ENCODE assay signal across 16 cellular contexts in the genomic region with DNA sequence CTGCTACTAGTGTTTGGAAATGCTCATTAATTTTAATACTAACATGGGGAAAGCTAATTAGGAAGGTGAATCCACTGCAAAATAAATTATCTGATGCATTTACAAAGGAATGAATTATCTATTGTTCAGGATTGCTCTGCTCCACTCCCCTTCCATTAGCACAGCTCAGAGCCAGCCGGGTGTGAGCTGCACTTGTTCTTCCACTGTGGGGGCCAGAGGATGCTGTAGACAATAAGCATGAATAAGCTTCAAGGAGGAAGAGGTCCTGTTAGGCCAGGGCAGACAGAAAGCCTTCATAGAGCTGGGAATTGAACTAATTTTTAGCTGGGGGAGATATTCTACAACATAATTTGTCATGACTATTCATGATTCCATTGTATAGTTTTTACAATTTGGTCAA.
A peak's percentile ranks its signal among the peaks of the same experiment; 100 is the strongest.
DNase-seq lines count a peak whose midpoint lies in the region; TF ChIP-seq lines count a peak whose summit lies in the region.
"Had no signal": no experiment of that assay in that cellular context is flagged by ENCODE, and none has a peak within 500 bp of the region (broad histone marks: within the 10 kb centered on the region; RNA-seq: fewer than 3 reads in every experiment).

No MANE protein-coding gene starts in this region.

- WGBS in trophoblast cell (ENCODE audit: extremely low coverage, insufficient coverage, insufficient read length) = no CpG with 5 or more reads among the region's 1 CpG

- TF ChIP-seq CTCF in Peyer's patch (IDR thresholded peaks at IDR 0.05) (no peak), colonic mucosa (IDR thresholded peaks at IDR 0.05) (no peak), glutamatergic neuron (IDR thresholded peaks at IDR 0.05; ENCODE audit: partially characterized antibody, unreplicated experiment) (no peak)

- peaks cover 1% of the 10 kb centered on the region for H3K9me3 Mint-ChIP-seq in glutamatergic neuron (ENCODE audit: unreplicated experiment)
- H3K9me3 Mint-ChIP-seq: naive thymus-derived CD8-positive, alpha-beta T cell; stimulated activated memory B cell treated with anti-CD40 and anti-IgM and Interleukin-4, amounts not matched to agents 10 μg/mL and 1 μg/mL and 100 μg/mL, for 72 hours had no signal

- intact Hi-C loops in colonic mucosa (cut with DNase I) = no loop called here

- H2BK120ac ChIP-seq in trophoblast cell (ENCODE audit: insufficient read depth, low read length, poor library complexity) = peak overlapping the region; percentile 84

- no peaks in the 10 kb centered on the region for H3K9me3 ChIP-seq in Peyer's patch
- H3K9me3 ChIP-seq in trophoblast cell (ENCODE audit: insufficient read depth, low read depth, low read length) = no peaks in the 10 kb centered on the region
- no peaks in the 10 kb centered on the region for H3K9me3 ChIP-seq in colonic mucosa
- H3K9me3 ChIP-seq: adrenal gland, SJCRH30 had no signal

- H3K27ac Mint-ChIP-seq in glutamatergic neuron (ENCODE audit: unreplicated experiment) = no peak overlapping the region
- H3K27ac Mint-ChIP-seq: activated CD4-positive, alpha-beta T cell treated with anti-CD3 and anti-CD28 coated beads for 36 hours had no signal

- H3K4me1 Mint-ChIP-seq in glutamatergic neuron (ENCODE audit: low read depth, unreplicated experiment) = peaks cover 6% of the 10 kb centered on the region

- H3K4me1 ChIP-seq in Peyer's patch (peaks cover 0 to 43% (median 2%) of the 10 kb centered on the region in 4 donors), trophoblast cell (ENCODE audit: control insufficient read depth in 1 of 2, insufficient read depth in 2 of 2, low read length in 2 of 2) (peaks cover 24 to 29% of the 10 kb centered on the region in 2 experiments), colonic mucosa (peaks cover 4% of the 10 kb centered on the region)
- H3K4me1 ChIP-seq: SJCRH30 had no signal

- no peak overlapping the region for H4K12ac ChIP-seq in trophoblast cell (ENCODE audit: low read depth, low read length)

- H3K27me3 ChIP-seq in Peyer's patch = no peaks in the 10 kb centered on the region
- H3K27me3 ChIP-seq in trophoblast cell (ENCODE audit: insufficient read depth, low read length) = no peaks in the 10 kb centered on the region
- no peaks in the 10 kb centered on the region for H3K27me3 ChIP-seq in colonic mucosa
- H3K27me3 ChIP-seq: adrenal gland, SJCRH30 had no signal

- DNase-seq in Ammon's horn (ENCODE audit: low spot score) = peak; percentile 91
- no peak for DNase-seq in Peyer's patch
- DNase-seq in inferior parietal cortex (ENCODE audit: extremely low spot score) = peak; percentile 60
- no peak for DNase-seq in trophoblast cell
- no peak for DNase-seq in NCI-H1930 (lab: John Stamatoyannopoulos, UW)
- DNase-seq in Kasumi-1 (lab: John Stamatoyannopoulos, UW) = no peak
- no peak for DNase-seq in colonic mucosa
- DNase-seq in glutamatergic neuron = no peak
- DNase-seq: activated CD4-positive, alpha-beta T cell treated with anti-CD3 and anti-CD28 coated beads for 36 hours; H7; naive thymus-derived CD8-positive, alpha-beta T cell; NCI-H1417 treated with DMSO at 0.1 percent for 48 hours; SJCRH30; T1000 had no signal

- H3K36me3 ChIP-seq in Peyer's patch (no peaks in the 10 kb centered on the region), trophoblast cell (ENCODE audit: control insufficient read depth in 1 of 2, insufficient read depth in 2 of 2, low read length in 2 of 2) (no peaks in the 10 kb centered on the region), colonic mucosa (no peaks in the 10 kb centered on the region)
- H3K36me3 ChIP-seq: adrenal gland, SJCRH30 had no signal

- H3K4ac ChIP-seq in trophoblast cell (ENCODE audit: low read depth, low read length) = peak overlapping the region; percentile 15

- H3K36me3 Mint-ChIP-seq in glutamatergic neuron (ENCODE audit: unreplicated experiment) = no peaks in the 10 kb centered on the region
- H3K36me3 Mint-ChIP-seq: naive thymus-derived CD8-positive, alpha-beta T cell had no signal

- H3K4me3 ChIP-seq in Peyer's patch (no peak overlapping the region), trophoblast cell (ENCODE audit: low read depth, low read length) (no peak overlapping the region), colonic mucosa (no peak overlapping the region)
- H3K4me3 ChIP-seq: adrenal gland, SJCRH30 had no signal

- H3K4me3 Mint-ChIP-seq in glutamatergic neuron (ENCODE audit: unreplicated experiment) = no peak overlapping the region
- H3K4me3 Mint-ChIP-seq: activated CD4-positive, alpha-beta T cell treated with anti-CD3 and anti-CD28 coated beads for 36 hours; naive thymus-derived CD8-positive, alpha-beta T cell; stimulated activated memory B cell treated with anti-CD40 and anti-IgM and Interleukin-4, amounts not matched to agents 10 μg/mL and 1 μg/mL and 100 μg/mL, for 72 hours had no signal

- H2AFZ ChIP-seq in trophoblast cell (ENCODE audit: insufficient read depth, low read length, poor library complexity) = no peak overlapping the region

- no peak overlapping the region for H3K23ac ChIP-seq in trophoblast cell (ENCODE audit: low read length)

- H2BK5ac ChIP-seq in trophoblast cell (ENCODE audit: low read depth, low read length, poor library complexity) = peak overlapping the region; percentile 89

- peak overlapping the region; percentile 84 for H4K91ac ChIP-seq in trophoblast cell (ENCODE audit: low read depth, low read length)

- H3K4me2 ChIP-seq in trophoblast cell (ENCODE audit: low read length) = no peak overlapping the region

- H3K9ac ChIP-seq in trophoblast cell (ENCODE audit: low read length) = no peak overlapping the region
- no peak overlapping the region for H3K9ac ChIP-seq in colonic mucosa (ENCODE audit: low read depth in 2 of 2, low read length in 2 of 2)

- peak overlapping the region; percentile 91 for H2BK12ac ChIP-seq in trophoblast cell (ENCODE audit: low read length)

- no peak overlapping the region for H3K18ac ChIP-seq in trophoblast cell (ENCODE audit: low read length)

- no peak for TF ChIP-seq POLR2A in Peyer's patch (IDR thresholded peaks at IDR 0.05)

- peaks cover 54% of the 10 kb centered on the region for H3K79me1 ChIP-seq in trophoblast cell (ENCODE audit: low read length)

- peaks cover 11% of the 10 kb centered on the region for H3K79me2 ChIP-seq in trophoblast cell (ENCODE audit: control insufficient read depth, insufficient read depth, low read length, poor library complexity)

- H3K14ac ChIP-seq in trophoblast cell (ENCODE audit: low read length) = peak overlapping the region; percentile 83

- H3K27me3 Mint-ChIP-seq in glutamatergic neuron (ENCODE audit: unreplicated experiment) = peaks cover 2% of the 10 kb centered on the region
- H3K27me3 Mint-ChIP-seq: activated CD4-positive, alpha-beta T cell treated with anti-CD3 and anti-CD28 coated beads for 36 hours; naive thymus-derived CD8-positive, alpha-beta T cell; stimulated activated memory B cell treated with anti-CD40 and anti-IgM and Interleukin-4, amounts not matched to agents 10 μg/mL and 1 μg/mL and 100 μg/mL, for 72 hours had no signal

- H4K8ac ChIP-seq in trophoblast cell (ENCODE audit: low read depth, low read length) = peak overlapping the region; percentile 39

- peak overlapping the region in 3 of 4 donors; percentile 62 to 93 (median 85) for H3K27ac ChIP-seq in Peyer's patch
- H3K27ac ChIP-seq in trophoblast cell (ENCODE audit: low read depth, low read length) = peak overlapping the region; percentile 97
- no peak overlapping the region for H3K27ac ChIP-seq in colonic mucosa
- H3K27ac ChIP-seq: adrenal gland, SJCRH30 had no signal

- no peak overlapping the region for H2AK5ac ChIP-seq in trophoblast cell (ENCODE audit: low read length)

Comparison
In these comparisons a context has a peak if more than half of its experiments do, and no peak if none do; other contexts are left out.
1. DNase-seq: peak in Ammon's horn (single experiment) and inferior parietal cortex (single experiment); none in Peyer's patch (0 of 3), trophoblast cell (0 of 2), NCI-H1930 (0 of 2), Kasumi-1 (0 of 2), colonic mucosa (single experiment) and glutamatergic neuron (single experiment).